In the genomic region with DNA sequence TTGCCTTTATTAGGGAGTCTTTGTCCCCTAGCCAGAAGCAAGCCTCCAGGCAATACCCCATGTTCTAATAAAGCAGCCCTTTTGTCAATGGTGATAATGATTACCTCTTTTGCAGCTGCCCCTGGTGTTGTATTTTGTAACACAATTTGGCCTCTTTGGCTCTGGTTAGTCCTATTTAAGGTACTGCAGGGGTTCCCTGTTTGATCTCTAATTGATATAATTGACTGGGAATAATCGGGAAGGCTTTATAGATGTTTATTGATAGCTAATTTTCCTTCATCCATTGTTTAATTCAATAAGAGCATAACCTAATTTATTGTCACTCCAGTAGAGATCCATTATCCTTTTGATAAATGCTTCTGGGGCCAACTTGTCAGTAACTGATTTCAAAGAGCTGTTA, we compare ENCODE assay signal across 19 cellular contexts.
DNase-seq lines count a peak whose midpoint lies in the region; ATAC-seq lines count a peak whose summit lies in the region.
"Had no signal": no experiment of that assay in that cellular context is flagged by ENCODE, and none has a peak within 500 bp of the region (broad histone marks: within the 10 kb centered on the region; RNA-seq: fewer than 3 reads in every experiment).

No MANE protein-coding gene starts in this region.

- no peak overlapping the region for H2BK15ac ChIP-seq in neuronal stem cell (ENCODE audit: low read length)

- peak in 2 of 3 experiments; percentile 68 to 95 for DNase-seq in NCI-H1417 (lab: John Stamatoyannopoulos, UW)
- peak; percentile 43 to 74 for DNase-seq in NCI-H1930 (lab: John Stamatoyannopoulos, UW)
- DNase-seq in SK-N-DZ (ENCODE audit: low spot score): peak; percentile 56
- peak; percentile 6 for DNase-seq in neuronal stem cell (ENCODE audit: low spot score)
- DNase-seq in stimulated activated effector memory CD8-positive, alpha-beta T cell treated with anti-CD3 and anti-CD28 coated beads, Interleukin-12 subunit alpha, Interleukin-12 subunit beta, amount 100 ng/mL, for 72 hours (ENCODE audit: low spot score in 2 of 2): no peak
- DNase-seq in NK-92 (lab: John Stamatoyannopoulos, UW; ENCODE audit: unreplicated experiment): no peak
- DNase-seq in iPS-NIHi7 (ENCODE audit: extremely low spot score): no peak
- DNase-seq: C1 segment of cervical spinal cord; CD4-positive, CD25-positive, alpha-beta regulatory T cell; CD8-positive, alpha-beta memory T cell; COR-L47; DMS 273 treated with DMSO at 0.1 percent for 48 hours; DMS53; DND-41; EL; GM23248 had no signal

- no peak overlapping the region for H3K14ac ChIP-seq in neuronal stem cell (ENCODE audit: low read length)

- H3K4me1 ChIP-seq in neuronal stem cell (ENCODE audit: control insufficient read depth in 2 of 2, insufficient read depth in 1 of 2, low read depth in 1 of 2, low read length in 2 of 2): peaks cover 0 to 3% of the 10 kb centered on the region in 2 donors
- H3K4me1 ChIP-seq: HAP-1 had no signal

- WGBS in neuronal stem cell (ENCODE audit: extremely low coverage in 2 of 2, insufficient read length in 2 of 2, insufficient replicate concordance in 1 of 2), 2 donors: no CpG with 5 or more reads among the region's 1 CpG

- H3K4me3 ChIP-seq in neuronal stem cell (ENCODE audit: low read length in 2 of 2): no peak overlapping the region
- H3K4me3 ChIP-seq: GM23248, HAP-1 had no signal

- H3K4me3 Mint-ChIP-seq in stimulated activated effector memory CD8-positive, alpha-beta T cell treated with anti-CD3 and anti-CD28 coated beads, Interleukin-12 subunit alpha, Interleukin-12 subunit beta, amount 100 ng/mL, for 72 hours: no peak overlapping the region
- H3K4me3 Mint-ChIP-seq: B cell; CD4-positive, CD25-positive, alpha-beta regulatory T cell had no signal

- H3K79me1 ChIP-seq in neuronal stem cell (ENCODE audit: low read depth, low read length): no peaks in the 10 kb centered on the region

- no peak overlapping the region for H2AK5ac ChIP-seq in neuronal stem cell (ENCODE audit: low read depth, low read length)

- no peak overlapping the region for H3K18ac ChIP-seq in neuronal stem cell (ENCODE audit: low read length)

- no peaks in the 10 kb centered on the region for H3K36me3 Mint-ChIP-seq in stimulated activated effector memory CD8-positive, alpha-beta T cell treated with anti-CD3 and anti-CD28 coated beads, Interleukin-12 subunit alpha, Interleukin-12 subunit beta, amount 100 ng/mL, for 72 hours
- H3K36me3 Mint-ChIP-seq: CD4-positive, CD25-positive, alpha-beta regulatory T cell; CD8-positive, alpha-beta memory T cell had no signal

- no peaks in the 10 kb centered on the region for H3K4me1 Mint-ChIP-seq in stimulated activated effector memory CD8-positive, alpha-beta T cell treated with anti-CD3 and anti-CD28 coated beads, Interleukin-12 subunit alpha, Interleukin-12 subunit beta, amount 100 ng/mL, for 72 hours
- H3K4me1 Mint-ChIP-seq: B cell; CD4-positive, CD25-positive, alpha-beta regulatory T cell; CD8-positive, alpha-beta memory T cell had no signal

- no peak overlapping the region for H3K27ac ChIP-seq in neuronal stem cell (replicated peaks; ENCODE audit: low read length)
- H3K27ac ChIP-seq: GM23248, HL-60 had no signal

- no peak overlapping the region for H2BK12ac ChIP-seq in neuronal stem cell (ENCODE audit: low read length)

- no peak overlapping the region for H2AFZ ChIP-seq in neuronal stem cell (ENCODE audit: low read length)
- H2AFZ ChIP-seq: GM23248 had no signal

- no peaks in the 10 kb centered on the region for H3K36me3 ChIP-seq in neuronal stem cell (replicated peaks in 1 of 2; ENCODE audit: control insufficient read depth in 2 of 2, insufficient read depth in 2 of 2, low read length in 2 of 2)
- H3K36me3 ChIP-seq: HAP-1 had no signal

- ATAC-seq in stimulated activated effector memory CD8-positive, alpha-beta T cell treated with anti-CD3 and anti-CD28 coated beads, Interleukin-12 subunit alpha, Interleukin-12 subunit beta, amount 100 ng/mL, for 72 hours: no peak

- H3K27me3 ChIP-seq in neuronal stem cell (ENCODE audit: control insufficient read depth in 3 of 3, insufficient read depth in 3 of 3, low read depth in 1 of 3, low read length in 3 of 3): peaks cover 0 to 2% (median 0%) of the 10 kb centered on the region in 3 experiments

- no peaks in the 10 kb centered on the region for H3K9me3 ChIP-seq in neuronal stem cell (replicated peaks in 1 of 2; ENCODE audit: control insufficient read depth in 2 of 2, insufficient read depth in 1 of 2, low read depth in 1 of 2, low read length in 2 of 2)
- H3K9me3 ChIP-seq: HAP-1 had no signal

- no peak overlapping the region for H2BK120ac ChIP-seq in neuronal stem cell (ENCODE audit: low read depth, low read length)

- no peak overlapping the region for H3K23ac ChIP-seq in neuronal stem cell (ENCODE audit: low read depth, low read length, poor library complexity)

- no peak overlapping the region for H3K27ac Mint-ChIP-seq in stimulated activated effector memory CD8-positive, alpha-beta T cell treated with anti-CD3 and anti-CD28 coated beads, Interleukin-12 subunit alpha, Interleukin-12 subunit beta, amount 100 ng/mL, for 72 hours
- H3K27ac Mint-ChIP-seq: B cell; CD4-positive, CD25-positive, alpha-beta regulatory T cell; CD8-positive, alpha-beta memory T cell had no signal

- peaks cover 5% of the 10 kb centered on the region for H3K9me3 Mint-ChIP-seq in stimulated activated effector memory CD8-positive, alpha-beta T cell treated with anti-CD3 and anti-CD28 coated beads, Interleukin-12 subunit alpha, Interleukin-12 subunit beta, amount 100 ng/mL, for 72 hours

- H4K91ac ChIP-seq in neuronal stem cell (ENCODE audit: low read depth, low read length, poor library complexity): no peak overlapping the region

- H2BK5ac ChIP-seq in neuronal stem cell (ENCODE audit: low read length): no peak overlapping the region

- H3K9ac ChIP-seq in neuronal stem cell (ENCODE audit: low read depth, low read length, poor library complexity): no peak overlapping the region
- H3K9ac ChIP-seq: GM23248 had no signal

- no peak overlapping the region for H3K4ac ChIP-seq in neuronal stem cell (ENCODE audit: low read length)

- no peak overlapping the region for H4K8ac ChIP-seq in neuronal stem cell (ENCODE audit: low read depth, low read length)

- no peak overlapping the region for H3K4me2 ChIP-seq in neuronal stem cell (ENCODE audit: insufficient read depth, low read length, poor library complexity, severe bottlenecking)

Comparison
In these comparisons a context has a peak if more than half of its experiments do, and no peak if none do; other contexts are left out.
1. DNase-seq: peak in NCI-H1417 (2 of 3), NCI-H1930 (2 of 2), SK-N-DZ (single experiment) and neuronal stem cell (single experiment); none in stimulated activated effector memory CD8-positive, alpha-beta T cell treated with anti-CD3 and anti-CD28 coated beads, Interleukin-12 subunit alpha, Interleukin-12 subunit beta, amount 100 ng/mL, for 72 hours (0 of 2), NK-92 (single experiment) and iPS-NIHi7 (single experiment).